15 cellular contexts compared by ENCODE assay signal in genomic region chr5:36703245-36703860, GRCh38.
DNase-seq lines count a peak whose midpoint lies in the region; ATAC-seq and TF ChIP-seq lines count a peak whose summit lies in the region.
"Had no signal": no experiment of that assay in that cellular context is flagged by ENCODE, and none has a peak within 500 bp of the region (broad histone marks: within the 10 kb centered on the region; RNA-seq: fewer than 3 reads in every experiment).

No MANE protein-coding gene starts in this region.

- H3K4me3 ChIP-seq in left lung, result no peak overlapping the region
- H3K4me3 ChIP-seq in adrenal gland, result no peak overlapping the region

- peaks cover 0 to 11% of the 10 kb centered on the region in 2 donors for H3K9me3 ChIP-seq in left lung
- no peaks in the 10 kb centered on the region for H3K9me3 ChIP-seq in adrenal gland (replicated peaks in 1 of 3)

- ATAC-seq in left lung (no peak), HG02798 (IDR thresholded peaks at IDR 0.05; ENCODE audit: poor library complexity, unreplicated experiment) (no peak), T-cell (replicated peaks in 1 of 4) (no peak)
- ATAC-seq in activated CD4-positive, CD25-positive, alpha-beta regulatory T cell treated with anti-CD3 and anti-CD28 coated beads, Interleukin-2, amount 50 U/mL, for 24 hours, result no peak

- intact Hi-C loops in left lung (cut with DNase I), result no loop called here
- intact Hi-C loops in adrenal gland (cut with DNase I), result no loop called here

- H3K27me3 Mint-ChIP-seq in T-cell, result peaks cover 12 to 16% of the 10 kb centered on the region in 2 donors

- H3K4me1 Mint-ChIP-seq in T-cell, result no peaks in the 10 kb centered on the region

- H3K4me1 ChIP-seq in left lung (peaks cover 4 to 18% of the 10 kb centered on the region in 2 donors), adrenal gland (replicated peaks in 1 of 2) (no peaks in the 10 kb centered on the region)
- H3K4me1 ChIP-seq: parathyroid adenoma had no signal

- H3K27ac ChIP-seq in left lung, result no peak overlapping the region
- H3K27ac ChIP-seq in adrenal gland, result no peak overlapping the region
- H3K27ac ChIP-seq: parathyroid adenoma had no signal

- peaks cover 0 to 3% of the 10 kb centered on the region in 2 donors for H3K27me3 ChIP-seq in left lung
- H3K27me3 ChIP-seq in adrenal gland, result peaks cover 8% of the 10 kb centered on the region

- no peak overlapping the region for H3K27ac Mint-ChIP-seq in T-cell
- H3K27ac Mint-ChIP-seq: activated CD4-positive, alpha-beta memory T cell treated with anti-CD3 and anti-CD28 coated beads for 36 hours; activated T-helper 2 cell treated with anti-CD3 and anti-CD28 coated beads, Interferon-gamma antibody, Interleukin-2, Interleukin-4, amounts not matched to agents 10 μg/mL and 5 μg/mL and 100 μg/mL, durations not matched to agents 14 hours and 24 hours and 36 hours had no signal

- H3K36me3 ChIP-seq in left lung (no peaks in the 10 kb centered on the region), adrenal gland (replicated peaks in 1 of 2) (no peaks in the 10 kb centered on the region)

- no peak for TF ChIP-seq POLR2A in adrenal gland (IDR thresholded peaks at IDR 0.05)

- no peak overlapping the region for H3K4me3 Mint-ChIP-seq in T-cell
- H3K4me3 Mint-ChIP-seq: activated CD4-positive, alpha-beta memory T cell treated with anti-CD3 and anti-CD28 coated beads for 36 hours had no signal

- H3K36me3 Mint-ChIP-seq in T-cell, result peaks cover 17% of the 10 kb centered on the region
- H3K36me3 Mint-ChIP-seq: activated CD4-positive, alpha-beta memory T cell treated with anti-CD3 and anti-CD28 coated beads for 36 hours had no signal

- no peak for TF ChIP-seq CTCF in left lung (IDR thresholded peaks at IDR 0.05)
- TF ChIP-seq CTCF in adrenal gland (IDR thresholded peaks at IDR 0.05), result no peak

- DNase-seq in AG20443 (ENCODE audit: low spot score) (peak; percentile 19), MV-4-11 (lab: John Stamatoyannopoulos, UW) (peak; percentile 49), fibroblast of gingiva (ENCODE audit: low read depth) (peak; percentile 88), left lung (peak; percentile 55 to 71), adrenal gland (no peak), T-cell (no peak)
- DNase-seq: activated CD4-positive, alpha-beta memory T cell treated with anti-CD3 and anti-CD28 coated beads for 36 hours; KBM-7; NCI-H1417; NCI-H345; OCI-M1 had no signal

- CTCF ChIA-PET in T-cell (lab: Charles Lee), result no interaction called here

- WGBS in adrenal gland, 4 donors, result 65 to 78% (median 73%) methylated on average over 5 of the region's 5 CpGs

- H3K9me3 Mint-ChIP-seq in T-cell, result peaks cover 0 to 4% (median 3%) of the 10 kb centered on the region in 3 donors

- POLR2A ChIA-PET in T-cell (lab: Charles Lee), result no interaction called here

Comparison
In these comparisons a context has a peak if more than half of its experiments do, and no peak if none do; other contexts are left out.
1. DNase-seq: peak in AG20443 (single experiment), MV-4-11 (single experiment), fibroblast of gingiva (single experiment) and left lung (2 of 2); none in adrenal gland (0 of 7) and T-cell (0 of 34).